ENCODE assay signal across 20 cellular contexts in genomic region chr1:197810812-197811211, GRCh38.
"Had no signal": no experiment of that assay in that cellular context is flagged by ENCODE, and none has a peak within 500 bp of the region (broad histone marks: within the 10 kb centered on the region; RNA-seq: fewer than 3 reads in every experiment).

No MANE protein-coding gene starts in this region.

- H3K36me3 ChIP-seq: esophagus muscularis mucosa, gastroesophageal sphincter, left ventricle myocardium inferior, lower lobe of right lung, pancreas, stomach, thoracic aorta, transverse colon had no signal

- H3K4me3 ChIP-seq: esophagus muscularis mucosa, gastroesophageal sphincter, left ventricle myocardium inferior, lower lobe of right lung, pancreas, stomach, thoracic aorta, transverse colon had no signal

- H3K4me1 ChIP-seq: esophagus muscularis mucosa, gastroesophageal sphincter, lower lobe of right lung, pancreas had no signal

- H3K27me3 ChIP-seq: esophagus muscularis mucosa, gastroesophageal sphincter, pancreas, stomach, transverse colon had no signal

- FAIRE-seq: keratinocyte, pancreas, small intestine had no signal

- ATAC-seq: gastroesophageal sphincter, lower lobe of right lung, natural killer cell, pancreas, right cardiac atrium had no signal

- H3K9me3 ChIP-seq: esophagus muscularis mucosa, left ventricle myocardium inferior, lower lobe of right lung, pancreas, stomach, thoracic aorta, transverse colon had no signal

- DNase-seq: effector memory CD4-positive, alpha-beta T cell; glutamatergic neuron; immature natural killer cell; left ventricle myocardium inferior; lower lobe of right lung; natural killer cell; nucleus accumbens; pancreas; right cardiac atrium; small intestine; stimulated activated CD4-positive, alpha-beta T cell treated with anti-CD3 and anti-CD28 coated beads, Interleukin-12 subunit alpha, Interleukin-12 subunit beta, amount 100 ng/mL, for 4 hours; stimulated activated naive CD4-positive, alpha-beta T cell; stomach; substantia nigra; transverse colon had no signal

- H3K27ac ChIP-seq: epithelial cell of prostate, esophagus muscularis mucosa, gastroesophageal sphincter, lower lobe of right lung, pancreas, stomach, thoracic aorta, transverse colon had no signal
